In the genomic region with DNA sequence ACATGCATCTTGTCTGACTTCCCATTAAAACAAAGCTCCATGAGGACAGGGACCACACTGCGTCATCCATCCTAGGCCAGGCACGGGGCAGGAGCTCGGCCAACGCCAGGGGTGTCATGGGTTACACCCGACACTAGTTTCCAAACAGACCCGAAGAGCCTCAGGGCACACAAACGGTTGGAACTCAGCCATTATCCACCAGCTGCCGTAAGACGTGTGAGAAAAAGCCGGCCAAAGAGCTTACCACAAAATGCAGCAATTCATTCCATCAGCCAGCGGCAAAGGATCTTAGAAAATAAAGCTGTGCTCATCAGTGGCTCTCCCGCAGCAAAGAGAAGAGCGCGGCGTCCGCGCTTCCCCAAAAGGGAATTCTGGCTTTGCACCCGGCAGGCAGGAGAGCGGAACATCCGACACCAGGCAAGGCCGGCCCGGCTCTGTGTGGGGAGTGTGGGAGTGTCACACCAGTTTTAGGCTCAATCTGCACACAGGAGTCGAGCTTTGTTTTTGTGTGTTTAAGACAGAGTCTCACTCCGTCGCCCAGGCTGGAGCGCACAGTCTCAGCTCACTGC, we compare ENCODE assay signal across 14 cellular contexts. TPM values are rescaled to one million over a fixed set of nuclear protein-coding genes. Genes with fewer than 3 reads are reported as not detected.
A peak's percentile ranks its signal among the peaks of the same experiment; 100 is the strongest.
DNase-seq lines count a peak whose midpoint lies in the region; TF ChIP-seq lines count a peak whose summit lies in the region.
"Had no signal": no experiment of that assay in that cellular context is flagged by ENCODE, and none has a peak within 500 bp of the region (broad histone marks: within the 10 kb centered on the region; RNA-seq: fewer than 3 reads in every experiment).

No MANE protein-coding gene starts in this region.

- POLR2A ChIA-PET in MCF 10A (lab: Yijun Ruan, JAX), result interaction anchor here (1.2 kb wide), 1 partner anchor 114 kb away, joined by 9 read pairs; no protein-coding TSS in a partner anchor
- POLR2A ChIA-PET in A673 (lab: Charles Lee; ENCODE audit: low non-redundant PET), result no interaction called here

- no peaks in the 10 kb centered on the region for H3K36me3 Mint-ChIP-seq in MCF 10A (ENCODE audit: insufficient read depth, unreplicated experiment)
- peaks cover under 1% of the 10 kb centered on the region for H3K36me3 Mint-ChIP-seq in neural progenitor cell
- no peaks in the 10 kb centered on the region for H3K36me3 Mint-ChIP-seq in type B pancreatic cell
- H3K36me3 Mint-ChIP-seq in Calu3 (ENCODE audit: insufficient read depth, unreplicated experiment), result no peaks in the 10 kb centered on the region
- H3K36me3 Mint-ChIP-seq: activated CD4-positive, alpha-beta memory T cell treated with anti-CD3 and anti-CD28 coated beads for 36 hours; stimulated activated effector memory CD8-positive, alpha-beta T cell treated with anti-CD3 and anti-CD28 coated beads, Interleukin-12 subunit alpha, Interleukin-12 subunit beta, amount 100 ng/mL, for 72 hours had no signal

- TF ChIP-seq CTCF in BE2C (IDR thresholded peaks at IDR 0.05; ENCODE audit: low read depth, low read length) (no peak), HFF-Myc (IDR thresholded peaks at IDR 0.05; ENCODE audit: low read depth, low read length, missing control alignments) (no peak), MCF 10A (IDR thresholded peaks at IDR 0.05; ENCODE audit: unreplicated experiment) (no peak), neural progenitor cell (IDR thresholded peaks at IDR 0.05) (no peak), type B pancreatic cell (conservative IDR thresholded peaks at IDR 0.05) (no peak), A673 (conservative IDR thresholded peaks at IDR 0.05; ENCODE audit: low read depth, low read length) (no peak), Calu3 (IDR thresholded peaks at IDR 0.05; ENCODE audit: unreplicated experiment) (no peak)

- no peak overlapping the region for H3K9ac ChIP-seq in neural progenitor cell

- no peak overlapping the region for H2AFZ ChIP-seq in neural progenitor cell (replicated peaks)

- no TSS peak for BruUV-seq in MCF 10A (replicated peaks; lab: Mats Ljungman, UMichigan)
- BruUV-seq in A673 (replicated peaks; lab: Mats Ljungman, UMichigan), result no TSS peak
- no TSS peak for BruUV-seq in Calu3 (replicated peaks; lab: Mats Ljungman, UMichigan)

- H3K36me3 ChIP-seq in BE2C (no peaks in the 10 kb centered on the region), neural progenitor cell (no peaks in the 10 kb centered on the region), A673 (ENCODE audit: insufficient read depth, low read length, poor library complexity, severe bottlenecking) (no peaks in the 10 kb centered on the region)
- H3K36me3 ChIP-seq: gastroesophageal sphincter had no signal

- H3K4me3 ChIP-seq in BE2C (ENCODE audit: low read depth, low read length), result no peak overlapping the region
- no peak overlapping the region for H3K4me3 ChIP-seq in HFF-Myc (replicated peaks; ENCODE audit: low read depth, low read length)
- no peak overlapping the region for H3K4me3 ChIP-seq in neural progenitor cell
- no peak overlapping the region for H3K4me3 ChIP-seq in A673 (ENCODE audit: low read depth, low read length, poor library complexity, severe bottlenecking)
- H3K4me3 ChIP-seq: gastroesophageal sphincter had no signal

- H3F3A ChIP-seq in neural progenitor cell (ENCODE audit: low read depth), result peaks cover 31% of the 10 kb centered on the region

- intact Hi-C loops in MCF 10A (cut with micrococcal nuclease), result no loop called here
- intact Hi-C loops in A673 (cut with micrococcal nuclease; ENCODE audit: unreplicated experiment), result no loop called here
- intact Hi-C loops in Calu3 (cut with micrococcal nuclease; ENCODE audit: unreplicated experiment), result no loop called here

- peaks cover 41% of the 10 kb centered on the region for H3K27me3 Mint-ChIP-seq in MCF 10A (ENCODE audit: insufficient read depth, unreplicated experiment)
- H3K27me3 Mint-ChIP-seq in neural progenitor cell (ENCODE audit: insufficient read depth, low read depth), result peaks cover 29% of the 10 kb centered on the region
- peaks cover 18% of the 10 kb centered on the region for H3K27me3 Mint-ChIP-seq in type B pancreatic cell
- peaks cover 81% of the 10 kb centered on the region for H3K27me3 Mint-ChIP-seq in Calu3 (ENCODE audit: unreplicated experiment)

- peaks cover 8% of the 10 kb centered on the region for H4K20me1 ChIP-seq in neural progenitor cell (ENCODE audit: low read depth)

- H3K27ac ChIP-seq in neural progenitor cell (peak overlapping the region; percentile 53), A673 (ENCODE audit: low read depth, low read length, poor library complexity, severe bottlenecking) (no peak overlapping the region)
- H3K27ac ChIP-seq: gastroesophageal sphincter had no signal

- H3K27me3 ChIP-seq in BE2C (peaks cover 60% of the 10 kb centered on the region), neural progenitor cell (no peaks in the 10 kb centered on the region), A673 (replicated peaks; ENCODE audit: insufficient read depth, low read depth, low read length, poor library complexity) (no peaks in the 10 kb centered on the region)

- H3K4me3 Mint-ChIP-seq in MCF 10A (ENCODE audit: unreplicated experiment), result peak overlapping the region; percentile 33
- H3K4me3 Mint-ChIP-seq in neural progenitor cell, result no peak overlapping the region
- H3K4me3 Mint-ChIP-seq in type B pancreatic cell, result no peak overlapping the region
- no peak overlapping the region for H3K4me3 Mint-ChIP-seq in Calu3 (ENCODE audit: low read depth, unreplicated experiment)
- H3K4me3 Mint-ChIP-seq: activated CD4-positive, alpha-beta memory T cell treated with anti-CD3 and anti-CD28 coated beads for 36 hours; stimulated activated effector memory CD8-positive, alpha-beta T cell treated with anti-CD3 and anti-CD28 coated beads, Interleukin-12 subunit alpha, Interleukin-12 subunit beta, amount 100 ng/mL, for 72 hours had no signal

- peak; percentile 38 for DNase-seq in BE2C
- peak; percentile 33 for DNase-seq in HFF-Myc (ENCODE audit: extremely low read depth, low read depth)
- peak; percentile 77 for DNase-seq in MCF 10A (ENCODE audit: unreplicated experiment)
- peak; percentile 39 for DNase-seq in neural progenitor cell (ENCODE audit: low spot score)
- no peak for DNase-seq in type B pancreatic cell (ENCODE audit: extremely low spot score, unreplicated experiment)
- DNase-seq in A673 (ENCODE audit: low spot score), result no peak
- DNase-seq in T1000 (lab: John Stamatoyannopoulos, UW), result no peak
- no peak for DNase-seq in Calu3
- DNase-seq: activated CD4-positive, alpha-beta memory T cell treated with anti-CD3 and anti-CD28 coated beads for 36 hours; NCI-H748 treated with DMSO at 0.1 percent for 48 hours had no signal

- H3K4me1 Mint-ChIP-seq in MCF 10A (ENCODE audit: insufficient read depth, unreplicated experiment), result peaks cover 12% of the 10 kb centered on the region
- peaks cover 55% of the 10 kb centered on the region for H3K4me1 Mint-ChIP-seq in neural progenitor cell
- peaks cover 28% of the 10 kb centered on the region for H3K4me1 Mint-ChIP-seq in type B pancreatic cell (ENCODE audit: unreplicated experiment)
- peaks cover 19% of the 10 kb centered on the region for H3K4me1 Mint-ChIP-seq in Calu3 (ENCODE audit: low read depth, unreplicated experiment)
- H3K4me1 Mint-ChIP-seq: stimulated activated effector memory CD8-positive, alpha-beta T cell treated with anti-CD3 and anti-CD28 coated beads, Interleukin-12 subunit alpha, Interleukin-12 subunit beta, amount 100 ng/mL, for 72 hours had no signal

- no peak overlapping the region for H3K27ac Mint-ChIP-seq in MCF 10A (ENCODE audit: low read depth, unreplicated experiment)
- peak overlapping the region; percentile 80 for H3K27ac Mint-ChIP-seq in neural progenitor cell
- H3K27ac Mint-ChIP-seq in type B pancreatic cell, result no peak overlapping the region
- H3K27ac Mint-ChIP-seq in Calu3 (ENCODE audit: unreplicated experiment), result no peak overlapping the region
- H3K27ac Mint-ChIP-seq: activated CD4-positive, alpha-beta memory T cell treated with anti-CD3 and anti-CD28 coated beads for 36 hours; stimulated activated effector memory CD8-positive, alpha-beta T cell treated with anti-CD3 and anti-CD28 coated beads, Interleukin-12 subunit alpha, Interleukin-12 subunit beta, amount 100 ng/mL, for 72 hours had no signal

- CTCF ChIA-PET in MCF 10A (lab: Yijun Ruan, JAX) (interaction anchor here (0.6 to 5.1 kb wide), 7 partner anchors 18 to 221 kb away, joined by 3 to 52 read pairs (median 5); a partner anchor contains a TSS), A673 (lab: Charles Lee) (no interaction called here), Calu3 (lab: Charles Lee) (interaction anchor here (0.5 to 1.1 kb wide), 2 partner anchors 86 to 98 kb away, joined by 3 read pairs; no protein-coding TSS in a partner anchor)

- no peaks in the 10 kb centered on the region for H3K79me2 ChIP-seq in neural progenitor cell (ENCODE audit: low read depth)

- H3K9me3 ChIP-seq in BE2C (no peaks in the 10 kb centered on the region), neural progenitor cell (ENCODE audit: low read depth) (no peaks in the 10 kb centered on the region), A673 (ENCODE audit: low read depth, low read length, poor library complexity, severe bottlenecking) (no peaks in the 10 kb centered on the region)

- no peaks in the 10 kb centered on the region for H3K9me3 Mint-ChIP-seq in MCF 10A (ENCODE audit: unreplicated experiment)
- H3K9me3 Mint-ChIP-seq in neural progenitor cell, result peaks cover 9% of the 10 kb centered on the region
- peaks cover 3% of the 10 kb centered on the region for H3K9me3 Mint-ChIP-seq in type B pancreatic cell
- H3K9me3 Mint-ChIP-seq in Calu3 (ENCODE audit: low read depth, unreplicated experiment), result no peaks in the 10 kb centered on the region
- H3K9me3 Mint-ChIP-seq: stimulated activated effector memory CD8-positive, alpha-beta T cell treated with anti-CD3 and anti-CD28 coated beads, Interleukin-12 subunit alpha, Interleukin-12 subunit beta, amount 100 ng/mL, for 72 hours had no signal

- H3K4me1 ChIP-seq in BE2C (no peaks in the 10 kb centered on the region), neural progenitor cell (peaks cover 55% of the 10 kb centered on the region), A673 (ENCODE audit: insufficient read depth, low read length, poor library complexity, severe bottlenecking) (no peaks in the 10 kb centered on the region)
- H3K4me1 ChIP-seq: gastroesophageal sphincter had no signal

- H3K4me2 ChIP-seq in neural progenitor cell, result peak overlapping the region; percentile 17

RNA-seq across cellular contexts. Expression of a gene that starts 1.7 kb away (rescaled TPM):
- not detected for polyA plus RNA-seq in BE2C (2012; ENCODE audit: insufficient read depth, insufficient read length, low read depth)
- total RNA-seq in MCF 10A (2022) (not detected in 2 replicates), neural progenitor cell (ENCODE audit: low replicate concordance) (not detected in 2 replicates), type B pancreatic cell (ENCODE audit: low replicate concordance) (not detected in 2 replicates), A673 (2021) (not detected in 2 replicates), Calu3 (2022) (not detected in 2 replicates)
- total RNA-seq: activated CD4-positive, alpha-beta memory T cell treated with anti-CD3 and anti-CD28 coated beads for 36 hours; gastroesophageal sphincter; T-helper 1 cell treated with Interleukin-12 subunit alpha and Interleukin-12 subunit beta and Interleukin-4 antibody, amounts not matched to agents 30 ng/mL and 1 ng/mL, for 36 hours had no signal
- polyA plus RNA-seq: neural cell had no signal

Comparison
In these comparisons a context has a peak if more than half of its experiments do, and no peak if none do; other contexts are left out.
1. DNase-seq: peak in BE2C (single experiment), HFF-Myc (single experiment), MCF 10A (single experiment) and neural progenitor cell (single experiment); none in type B pancreatic cell (single experiment), A673 (single experiment), T1000 (single experiment) and Calu3 (single experiment).